8 cellular contexts compared by ENCODE assay signal in genomic region chr12:57782608-57783465, GRCh38. TPM values are rescaled to one million over a fixed set of nuclear protein-coding genes. Genes with fewer than 3 reads are reported as not detected.
DNase-seq lines count a peak whose midpoint lies in the region; ATAC-seq, FAIRE-seq and TF ChIP-seq lines count a peak whose summit lies in the region.

TSS of gene TSFM (plus strand) at chr12:57782787. CDS start at chr12:57782802, 15 bp downstream.

- peak; percentile 90 for DNase-seq in EH (ENCODE audit: low read depth)
- peak; percentile 98 for DNase-seq in Karpas-422
- peak; percentile 80 for DNase-seq in RCC 7860 (ENCODE audit: low spot score)
- peak; percentile 93 for DNase-seq in activated T-helper 1 cell treated with anti-CD3 and anti-CD28 coated beads, Interleukin-12 subunit alpha, Interleukin-12 subunit beta, Interleukin-2, Interleukin-4 antibody, amounts not matched to agents 30 ng/mL and 10 ng/mL and 1 ng/mL, durations not matched to agents 14 hours and 24 hours and 36 hours (ENCODE audit: low spot score)
- peak; percentile 92 to 94 for DNase-seq in fibroblast of lung (ENCODE audit: low read depth in 2 of 2)
- peak; percentile 98 for DNase-seq in natural killer cell
- DNase-seq in stimulated activated naive CD4-positive, alpha-beta T cell treated with Interleukin-2 at 50 U/mL for 16 hours (lab: John Stamatoyannopoulos, UW) = peak; percentile 96

- H3K27me3 Mint-ChIP-seq in activated T-helper 1 cell treated with anti-CD3 and anti-CD28 coated beads, Interleukin-12 subunit alpha, Interleukin-12 subunit beta, Interleukin-2, Interleukin-4 antibody, amounts not matched to agents 30 ng/mL and 10 ng/mL and 1 ng/mL, durations not matched to agents 14 hours and 24 hours and 36 hours (ENCODE audit: insufficient read depth) = no peaks in the 10 kb centered on the region
- H3K27me3 Mint-ChIP-seq in natural killer cell (ENCODE audit: low read depth in 2 of 2) = no peaks in the 10 kb centered on the region

- peaks cover 44% of the 10 kb centered on the region for H3K4me1 Mint-ChIP-seq in activated T-helper 1 cell treated with anti-CD3 and anti-CD28 coated beads, Interleukin-12 subunit alpha, Interleukin-12 subunit beta, Interleukin-2, Interleukin-4 antibody, amounts not matched to agents 30 ng/mL and 10 ng/mL and 1 ng/mL, durations not matched to agents 14 hours and 24 hours and 36 hours (ENCODE audit: low read depth)
- peaks cover 33 to 34% of the 10 kb centered on the region in 2 donors for H3K4me1 Mint-ChIP-seq in natural killer cell

- H3K27ac Mint-ChIP-seq in activated T-helper 1 cell treated with anti-CD3 and anti-CD28 coated beads, Interleukin-12 subunit alpha, Interleukin-12 subunit beta, Interleukin-2, Interleukin-4 antibody, amounts not matched to agents 30 ng/mL and 10 ng/mL and 1 ng/mL, durations not matched to agents 14 hours and 24 hours and 36 hours = peak within 1 kb of the TSS; percentile 98
- peak within 1 kb of the TSS; percentile 90 to 97 for H3K27ac Mint-ChIP-seq in natural killer cell

- H3K36me3 Mint-ChIP-seq in activated T-helper 1 cell treated with anti-CD3 and anti-CD28 coated beads, Interleukin-12 subunit alpha, Interleukin-12 subunit beta, Interleukin-2, Interleukin-4 antibody, amounts not matched to agents 30 ng/mL and 10 ng/mL and 1 ng/mL, durations not matched to agents 14 hours and 24 hours and 36 hours (ENCODE audit: low read depth) = peaks cover 21% of the 10 kb centered on the region
- H3K36me3 Mint-ChIP-seq in natural killer cell = peaks cover 11% of the 10 kb centered on the region

- H3K27ac ChIP-seq in Karpas-422 (ENCODE audit: low read length) (peak within 1 kb of the TSS; percentile 19), fibroblast of lung (ENCODE audit: insufficient read depth, low read length) (peak within 1 kb of the TSS; percentile 64)

- peak; percentile 20 for FAIRE-seq in RCC 7860 (lab: Jason Lieb, UNC)

- no peaks in the 10 kb centered on the region for H3K9me2 ChIP-seq in Karpas-422 (replicated peaks; ENCODE audit: insufficient read depth, low read length)

- H3K4me3 ChIP-seq in Karpas-422 (ENCODE audit: low read length) (peak within 1 kb of the TSS; percentile 85), fibroblast of lung (replicated peaks in 1 of 4; ENCODE audit: control extremely low read depth in 1 of 4, insufficient read depth in 1 of 4, low read depth in 3 of 4, low read length in 4 of 4) (peak within 1 kb of the TSS; percentile 91 to 100 (median 93))

- H3K9ac ChIP-seq in Karpas-422 (ENCODE audit: low read length) = peak within 1 kb of the TSS; percentile 85
- H3K9ac ChIP-seq in fibroblast of lung (ENCODE audit: insufficient read depth, low read length) = peak within 1 kb of the TSS; percentile 72

- TF ChIP-seq CTCF in fibroblast of lung (conservative IDR thresholded peaks at IDR 0.05 in 1 of 2, IDR thresholded peaks at IDR 0.05 in 1 of 2; ENCODE audit: low read depth in 1 of 2, low read length in 2 of 2) = peak; percentile 88 to 89
- peak; percentile 93 for TF ChIP-seq CTCF in natural killer cell (IDR thresholded peaks at IDR 0.05)

- intact Hi-C loops in activated T-helper 1 cell treated with anti-CD3 and anti-CD28 coated beads, Interleukin-12 subunit alpha, Interleukin-12 subunit beta, Interleukin-2, Interleukin-4 antibody, amounts not matched to agents 30 ng/mL and 10 ng/mL and 1 ng/mL, durations not matched to agents 14 hours and 24 hours and 36 hours (cut with micrococcal nuclease) = loop anchor here (1.0 to 2.0 kb wide), 5 partner anchors 11 to 122 kb away; partner anchors contain the start of genes CDK4, CTDSP2, EEF1AKMT3 and METTL1
- intact Hi-C loops in natural killer cell (cut with micrococcal nuclease) = loop anchor here (1.0 to 5.0 kb wide), 4 partner anchors 27 to 122 kb away; partner anchors contain the start of genes CDK4 and CTDSP2

- peak within 1 kb of the TSS; percentile 98 for H3K4me3 Mint-ChIP-seq in activated T-helper 1 cell treated with anti-CD3 and anti-CD28 coated beads, Interleukin-12 subunit alpha, Interleukin-12 subunit beta, Interleukin-2, Interleukin-4 antibody, amounts not matched to agents 30 ng/mL and 10 ng/mL and 1 ng/mL, durations not matched to agents 14 hours and 24 hours and 36 hours
- peak within 1 kb of the TSS; percentile 99 for H3K4me3 Mint-ChIP-seq in natural killer cell

- peaks cover 22% of the 10 kb centered on the region for H3K4me1 ChIP-seq in Karpas-422 (ENCODE audit: low read length)
- no peaks in the 10 kb centered on the region for H3K4me1 ChIP-seq in fibroblast of lung (ENCODE audit: control insufficient read depth, extremely low read depth, insufficient read depth, low read length)

- H3K79me2 ChIP-seq in Karpas-422 (ENCODE audit: low read length) (peaks cover 32% of the 10 kb centered on the region), fibroblast of lung (ENCODE audit: control insufficient read depth, insufficient read depth, low read length) (peaks cover 16% of the 10 kb centered on the region)

- H3K27me3 ChIP-seq in Karpas-422 (ENCODE audit: low read length) = no peaks in the 10 kb centered on the region
- no peaks in the 10 kb centered on the region for H3K27me3 ChIP-seq in fibroblast of lung (ENCODE audit: control insufficient read depth, insufficient read depth, low read length)

- ATAC-seq in GM21825 (IDR thresholded peaks at IDR 0.05; ENCODE audit: unreplicated experiment) (peak; percentile 86), natural killer cell (peak; percentile 94 to 97 (median 97))

- H3K9me3 Mint-ChIP-seq in activated T-helper 1 cell treated with anti-CD3 and anti-CD28 coated beads, Interleukin-12 subunit alpha, Interleukin-12 subunit beta, Interleukin-2, Interleukin-4 antibody, amounts not matched to agents 30 ng/mL and 10 ng/mL and 1 ng/mL, durations not matched to agents 14 hours and 24 hours and 36 hours = no peaks in the 10 kb centered on the region
- no peaks in the 10 kb centered on the region for H3K9me3 Mint-ChIP-seq in natural killer cell

- peak within 1 kb of the TSS; percentile 79 for H3K4me2 ChIP-seq in Karpas-422 (ENCODE audit: low read depth, low read length, poor library complexity, severe bottlenecking)
- H3K4me2 ChIP-seq in fibroblast of lung (ENCODE audit: extremely low read depth, insufficient read depth, low read length) = peak within 1 kb of the TSS; percentile 99

- H4K20me1 ChIP-seq in Karpas-422 (ENCODE audit: insufficient read depth, low read depth, low read length) (peaks cover 7% of the 10 kb centered on the region; the same call in 1 of the 2 replicates), fibroblast of lung (ENCODE audit: control insufficient read depth, extremely low read depth, insufficient read depth, low read length) (no peaks in the 10 kb centered on the region)

- peak within 1 kb of the TSS; percentile 63 for H2AFZ ChIP-seq in Karpas-422 (ENCODE audit: low read length)
- peak within 1 kb of the TSS; percentile 81 for H2AFZ ChIP-seq in fibroblast of lung (ENCODE audit: low read length)

- H3K9me3 ChIP-seq in Karpas-422 (ENCODE audit: low read length) (no peaks in the 10 kb centered on the region), fibroblast of lung (ENCODE audit: control insufficient read depth, insufficient read depth, low read depth, low read length) (no peaks in the 10 kb centered on the region)

- peaks cover 21% of the 10 kb centered on the region; the same call in 1 of the 2 replicates for H3K36me3 ChIP-seq in Karpas-422 (ENCODE audit: insufficient read depth, low read length)
- H3K36me3 ChIP-seq in fibroblast of lung (ENCODE audit: control insufficient read depth, insufficient read depth, low read length) = peaks cover 3% of the 10 kb centered on the region

RNA-seq across cellular contexts. Expression of gene TSFM, which starts in this region (rescaled TPM):
- total RNA-seq in Karpas-422 (2014; rRNA removed; shearing (Covaris generic); ENCODE audit: low replicate concordance) = 40.7 and 57.1 TPM in 2 replicates
- total RNA-seq in activated T-helper 1 cell treated with anti-CD3 and anti-CD28 coated beads, Interleukin-12 subunit alpha, Interleukin-12 subunit beta, Interleukin-2, Interleukin-4 antibody, amounts not matched to agents 30 ng/mL and 10 ng/mL and 1 ng/mL, durations not matched to agents 14 hours and 24 hours and 36 hours = 63.5 and 68.6 TPM in 2 replicates
- total RNA-seq in fibroblast of lung (15.5 and 20.3 TPM in 2 replicates), natural killer cell (10 to 100 TPM; 17.6 to 19.7 (median 17.7) TPM)
- 16.8 and 19.0 TPM in 2 replicates for polyA plus RNA-seq in fibroblast of lung
- 32.2 and 40.9 TPM in 2 replicates for polyA plus RNA-seq in fibroblast of lung (2012)
- polyA minus RNA-seq in fibroblast of lung (ENCODE audit: low replicate concordance) = 7.3 and 10.9 TPM in 2 replicates

Comparison
In these comparisons a context has a peak if more than half of its experiments do, and no peak if none do; other contexts are left out.
1. Peak in every context shown above with its lines: DNase-seq, ATAC-seq, H3K4me3 ChIP-seq and H3K27ac ChIP-seq.